8 cellular contexts compared by ENCODE assay signal in genomic region chr14:93906341-93907329, GRCh38. TPM values are rescaled to one million over a fixed set of nuclear protein-coding genes. Genes with fewer than 3 reads are reported as not detected.
DNase-seq lines count a peak whose midpoint lies in the region; ATAC-seq and TF ChIP-seq lines count a peak whose summit lies in the region.

No MANE protein-coding gene starts in this region.

- H3K27me3 ChIP-seq in dorsolateral prefrontal cortex (peaks cover 0 to 9% (median 0%) of the 10 kb centered on the region in 45 donors), mesenchymal stem cell (ENCODE audit: control insufficient read depth in 1 of 2, insufficient read depth in 1 of 2, low read length in 2 of 2) (peaks cover 21 to 43% of the 10 kb centered on the region in 2 experiments)

- H3K36me3 ChIP-seq in mesenchymal stem cell (ENCODE audit: control insufficient read depth in 1 of 2, insufficient read depth in 2 of 2, low read depth in 1 of 2, low read length in 2 of 2), result no peaks in the 10 kb centered on the region

- H2AK5ac ChIP-seq in mesenchymal stem cell (ENCODE audit: low read length, severe bottlenecking), result no peak overlapping the region

- H3K79me1 ChIP-seq in mesenchymal stem cell (replicated peaks; ENCODE audit: low read length, poor library complexity, severe bottlenecking), result no peaks in the 10 kb centered on the region

- H2BK120ac ChIP-seq in mesenchymal stem cell (ENCODE audit: low read depth, low read length), result no peak overlapping the region

- H3K23ac ChIP-seq in mesenchymal stem cell (ENCODE audit: low read length in 2 of 2), result no peak overlapping the region

- POLR2A ChIA-PET in HEK293T (lab: Yijun Ruan, JAX), result no interaction called here

- TF ChIP-seq CTCF in dorsolateral prefrontal cortex (IDR thresholded peaks at IDR 0.05 in 54 of 56, conservative IDR thresholded peaks at IDR 0.05 in 2 of 56; ENCODE audit: low read depth in 1 of 56, partially characterized antibody in 56 of 56), result peak in 54 of 56 donors; percentile 24 to 66 (median 53)

- no peak overlapping the region for H3K18ac ChIP-seq in mesenchymal stem cell (ENCODE audit: low read depth in 1 of 2, low read length in 2 of 2)

- H3K14ac ChIP-seq in mesenchymal stem cell (ENCODE audit: low read length in 2 of 2), result no peak overlapping the region

- H3K4me2 ChIP-seq in mesenchymal stem cell (ENCODE audit: low read length, poor library complexity, severe bottlenecking), result no peak overlapping the region

- H2BK12ac ChIP-seq in mesenchymal stem cell (ENCODE audit: low read length in 2 of 2), result no peak overlapping the region

- H3K4me3 ChIP-seq in dorsolateral prefrontal cortex, result no peak overlapping the region
- no peak overlapping the region for H3K4me3 ChIP-seq in mesenchymal stem cell (ENCODE audit: insufficient read depth in 1 of 2, low read depth in 1 of 2, low read length in 2 of 2)

- intact Hi-C loops in dorsolateral prefrontal cortex (cut with DNase I), result no loop called here

- no peak overlapping the region for H2BK15ac ChIP-seq in mesenchymal stem cell (ENCODE audit: low read depth, poor library complexity, severe bottlenecking)

- CTCF ChIA-PET in HEK293T (lab: Yijun Ruan, JAX), result interaction anchor here (1.0 kb wide), 1 partner anchor 253 kb away, joined by 3 read pairs; no protein-coding TSS in a partner anchor

- H2AFZ ChIP-seq in mesenchymal stem cell (ENCODE audit: low read depth, low read length), result no peak overlapping the region

- no peak overlapping the region for H2BK5ac ChIP-seq in mesenchymal stem cell (ENCODE audit: low read depth, low read length, poor library complexity, severe bottlenecking)

- no peak overlapping the region for H3K27ac ChIP-seq in dorsolateral prefrontal cortex
- H3K27ac ChIP-seq in mesenchymal stem cell (ENCODE audit: low read length, poor library complexity, severe bottlenecking), result no peak overlapping the region

- no peak overlapping the region for H3K9ac ChIP-seq in mesenchymal stem cell (ENCODE audit: low read length)

- H4K91ac ChIP-seq in mesenchymal stem cell (ENCODE audit: low read length), result no peak overlapping the region

- no peaks in the 10 kb centered on the region for H3K4me1 ChIP-seq in mesenchymal stem cell (ENCODE audit: control insufficient read depth, insufficient read depth, low read depth, low read length)

- H3K9me3 ChIP-seq in mesenchymal stem cell (ENCODE audit: control insufficient read depth, low read length), result peaks cover 9% of the 10 kb centered on the region

- no peak overlapping the region for H3K4ac ChIP-seq in mesenchymal stem cell (ENCODE audit: low read depth in 1 of 2, low read length in 2 of 2)

- no peak overlapping the region for H4K8ac ChIP-seq in mesenchymal stem cell (ENCODE audit: low read length)

- peak; percentile 48 to 59 for ATAC-seq in activated CD4-positive, CD25-positive, alpha-beta regulatory T cell treated with anti-CD3 and anti-CD28 coated beads, Interleukin-2, amount 50 U/mL, for 24 hours

- peak; percentile 80 for DNase-seq in Daoy (ENCODE audit: low read depth)
- DNase-seq in HEK293T (ENCODE audit: extremely low spot score), result peak; percentile 81
- DNase-seq in NCI-H2171 treated with DMSO at 0.1 percent for 48 hours (lab: John Stamatoyannopoulos, UW), result peak; percentile 78
- DNase-seq in dorsolateral prefrontal cortex, result peak in 6 of 10 donors; percentile 47 to 63 (median 58)
- peak; percentile 4 for DNase-seq in mesenchymal stem cell
- peak in 5 of 6 experiments; percentile 3 to 23 (median 11) for DNase-seq in stimulated activated naive CD4-positive, alpha-beta T cell (lab: John Stamatoyannopoulos, UW)
- no peak for DNase-seq in GOT3 (lab: John Stamatoyannopoulos, UW)

- 38% methylated on average over 12 of the region's 15 CpGs for WGBS in mesenchymal stem cell

TF ChIP-seq in HEK293T, 16 proteins besides CTCF, POLR2A, EP300 and RAD21:
- TF ChIP-seq SUZ12 (IDR thresholded peaks at IDR 0.05), result no peak
- TF ChIP-seq SP1 (IDR thresholded peaks at IDR 0.05), result no peak
- TF ChIP-seq ELF4 (IDR thresholded peaks at IDR 0.05), result no peak
- peak; percentile 51 for TF ChIP-seq L3MBTL2 (conservative IDR thresholded peaks at IDR 0.05)

RNA-seq across cellular contexts. Expression of gene FAM181A, which starts 20.5 kb away (rescaled TPM):
- total RNA-seq in Daoy (2014; rRNA removed; shearing (Covaris generic)), result not detected in 2 replicates
- 10 to 100 TPM in 14 of 120 experiments, 1 to 10 TPM in 106; 1.8 to 18.0 (median 6.0) TPM for total RNA-seq in dorsolateral prefrontal cortex
- polyA plus RNA-seq in mesenchymal stem cell (2013, experiment 1 of 2), result not detected
- not detected for polyA plus RNA-seq in mesenchymal stem cell (2013, experiment 2 of 2)
